Comparison of ENCODE assay signal across 1 cellular context in the genomic region with DNA sequence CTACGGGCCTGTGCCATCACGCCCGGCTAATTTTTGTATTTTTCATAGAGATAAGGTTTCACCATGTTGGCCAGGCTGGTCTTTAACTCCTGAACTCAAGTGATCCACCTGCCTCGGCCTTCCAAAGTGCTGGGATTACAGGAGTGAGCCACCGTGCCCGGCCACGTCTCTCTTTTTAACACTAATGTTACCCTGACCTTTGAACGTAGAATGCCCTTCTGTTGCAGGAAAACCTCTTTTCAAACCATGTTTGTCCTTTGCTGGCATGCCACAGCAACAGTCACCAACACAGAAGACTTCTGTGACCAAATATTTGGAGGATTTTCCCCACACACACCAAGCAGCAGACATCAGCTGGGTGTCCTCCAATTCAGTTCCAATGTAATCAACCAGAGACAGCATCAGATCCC.
A peak's percentile ranks its signal among the peaks of the same experiment; 100 is the strongest.
TF ChIP-seq lines count a peak whose summit lies in the region.

No MANE protein-coding gene starts in this region.

TF ChIP-seq in HepG2, 621 proteins besides CTCF, POLR2A, EP300 and RAD21 (continued from another document and continues in another):
- TF ChIP-seq, protein P1, sequence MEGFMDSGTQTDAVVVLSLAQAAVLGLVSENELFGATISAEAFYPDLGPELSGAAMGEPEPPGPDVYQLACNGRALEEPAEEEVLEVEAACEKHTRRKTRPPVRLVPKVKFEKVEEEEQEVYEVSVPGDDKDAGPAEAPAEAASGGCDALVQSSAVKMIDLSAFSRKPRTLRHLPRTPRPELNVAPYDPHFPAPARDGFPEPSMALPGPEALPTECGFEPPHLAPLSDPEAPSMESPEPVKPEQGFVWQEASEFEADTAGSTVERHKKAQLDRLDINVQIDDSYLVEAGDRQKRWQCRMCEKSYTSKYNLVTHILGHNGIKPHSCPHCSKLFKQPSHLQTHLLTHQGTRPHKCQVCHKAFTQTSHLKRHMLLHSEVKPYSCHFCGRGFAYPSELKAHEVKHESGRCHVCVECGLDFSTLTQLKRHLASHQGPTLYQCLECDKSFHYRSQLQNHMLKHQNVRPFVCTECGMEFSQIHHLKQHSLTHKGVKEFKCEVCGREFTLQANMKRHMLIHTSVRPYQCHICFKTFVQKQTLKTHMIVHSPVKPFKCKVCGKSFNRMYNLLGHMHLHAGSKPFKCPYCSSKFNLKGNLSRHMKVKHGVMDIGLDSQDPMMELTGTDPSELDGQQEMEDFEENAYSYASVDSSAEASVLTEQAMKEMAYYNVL (CRISPR knock-in tag; IDR thresholded peaks at IDR 0.05; ENCODE audit: borderline replicate concordance) = peak; percentile 45; the same call in 1 of the 2 replicates
- TF ChIP-seq, protein P2, sequence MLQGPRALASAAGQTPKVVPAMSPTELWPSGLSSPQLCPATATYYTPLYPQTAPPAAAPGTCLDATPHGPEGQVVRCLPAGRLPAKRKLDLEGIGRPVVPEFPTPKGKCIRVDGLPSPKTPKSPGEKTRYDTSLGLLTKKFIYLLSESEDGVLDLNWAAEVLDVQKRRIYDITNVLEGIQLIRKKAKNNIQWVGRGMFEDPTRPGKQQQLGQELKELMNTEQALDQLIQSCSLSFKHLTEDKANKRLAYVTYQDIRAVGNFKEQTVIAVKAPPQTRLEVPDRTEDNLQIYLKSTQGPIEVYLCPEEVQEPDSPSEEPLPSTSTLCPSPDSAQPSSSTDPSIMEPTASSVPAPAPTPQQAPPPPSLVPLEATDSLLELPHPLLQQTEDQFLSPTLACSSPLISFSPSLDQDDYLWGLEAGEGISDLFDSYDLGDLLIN (CRISPR knock-in tag; IDR thresholded peaks at IDR 0.05; ENCODE audit: borderline replicate concordance) = 0 out of 2 replicates have a peak, but pooled peaks have one; percentile 6
- TF ChIP-seq, protein P3, sequence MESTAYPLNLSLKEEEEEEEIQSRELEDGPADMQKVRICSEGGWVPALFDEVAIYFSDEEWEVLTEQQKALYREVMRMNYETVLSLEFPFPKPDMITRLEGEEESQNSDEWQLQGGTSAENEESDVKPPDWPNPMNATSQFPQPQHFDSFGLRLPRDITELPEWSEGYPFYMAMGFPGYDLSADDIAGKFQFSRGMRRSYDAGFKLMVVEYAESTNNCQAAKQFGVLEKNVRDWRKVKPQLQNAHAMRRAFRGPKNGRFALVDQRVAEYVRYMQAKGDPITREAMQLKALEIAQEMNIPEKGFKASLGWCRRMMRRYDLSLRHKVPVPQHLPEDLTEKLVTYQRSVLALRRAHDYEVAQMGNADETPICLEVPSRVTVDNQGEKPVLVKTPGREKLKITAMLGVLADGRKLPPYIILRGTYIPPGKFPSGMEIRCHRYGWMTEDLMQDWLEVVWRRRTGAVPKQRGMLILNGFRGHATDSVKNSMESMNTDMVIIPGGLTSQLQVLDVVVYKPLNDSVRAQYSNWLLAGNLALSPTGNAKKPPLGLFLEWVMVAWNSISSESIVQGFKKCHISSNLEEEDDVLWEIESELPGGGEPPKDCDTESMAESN (CRISPR knock-in tag; conservative IDR thresholded peaks at IDR 0.05) = no peak
- TF ChIP-seq CENPX (CRISPR knock-in tag; IDR thresholded peaks at IDR 0.05) (no peak), FOXK2 (IDR thresholded peaks at IDR 0.05) (0 out of 2 replicates have a peak, but pooled peaks have one; percentile 40), HMG20A (CRISPR knock-in tag; IDR thresholded peaks at IDR 0.05; ENCODE audit: borderline replicate concordance) (peak; percentile 26; the same call in 1 of the 2 replicates), ASH2L (IDR thresholded peaks at IDR 0.05; ENCODE audit: insufficient read length, low read depth, low read length) (peak; percentile 33), SAFB2 (CRISPR knock-in tag; IDR thresholded peaks at IDR 0.05; ENCODE audit: borderline replicate concordance, low read depth) (0 out of 2 replicates have a peak, but pooled peaks have one; percentile 17), HOXA3 (CRISPR knock-in tag; IDR thresholded peaks at IDR 0.05) (peak; percentile 44; the same call in 1 of the 2 replicates), HOXA5 (CRISPR knock-in tag; IDR thresholded peaks at IDR 0.05) (0 out of 2 replicates have a peak, but pooled peaks have one; percentile 40), NFYC (CRISPR knock-in tag; IDR thresholded peaks at IDR 0.05) (no peak), SAP130 (CRISPR knock-in tag; IDR thresholded peaks at IDR 0.05; ENCODE audit: low read depth) (peak; percentile 73), RNF2 (conservative IDR thresholded peaks at IDR 0.05; ENCODE audit: low read depth) (0 out of 2 replicates have a peak, but pooled peaks have one; percentile 48), SALL1 (CRISPR knock-in tag; IDR thresholded peaks at IDR 0.05) (peak; percentile 54), ZNF10 (CRISPR knock-in tag; IDR thresholded peaks at IDR 0.05; ENCODE audit: borderline replicate concordance, low read depth) (no peak), ZNF788 (CRISPR knock-in tag; IDR thresholded peaks at IDR 0.05; ENCODE audit: borderline replicate concordance) (0 out of 2 replicates have a peak, but pooled peaks have one; percentile 31), MXI1 (IDR thresholded peaks at IDR 0.05; ENCODE audit: borderline replicate concordance, low read depth, low read length) (peak; percentile 33; the same call in 1 of the 3 replicates), ZNF264 (CRISPR knock-in tag; IDR thresholded peaks at IDR 0.05) (peak; percentile 26; the same call in 1 of the 2 replicates), RFX1 (IDR thresholded peaks at IDR 0.05) (peak; percentile 84), RARA (CRISPR knock-in tag; IDR thresholded peaks at IDR 0.05) (peak; percentile 82), SRSF9 (IDR thresholded peaks at IDR 0.05; ENCODE audit: borderline replicate concordance, insufficient read depth, low read depth, low read length, poor library complexity, severe bottlenecking) (no peak)
- TF ChIP-seq, protein P4, sequence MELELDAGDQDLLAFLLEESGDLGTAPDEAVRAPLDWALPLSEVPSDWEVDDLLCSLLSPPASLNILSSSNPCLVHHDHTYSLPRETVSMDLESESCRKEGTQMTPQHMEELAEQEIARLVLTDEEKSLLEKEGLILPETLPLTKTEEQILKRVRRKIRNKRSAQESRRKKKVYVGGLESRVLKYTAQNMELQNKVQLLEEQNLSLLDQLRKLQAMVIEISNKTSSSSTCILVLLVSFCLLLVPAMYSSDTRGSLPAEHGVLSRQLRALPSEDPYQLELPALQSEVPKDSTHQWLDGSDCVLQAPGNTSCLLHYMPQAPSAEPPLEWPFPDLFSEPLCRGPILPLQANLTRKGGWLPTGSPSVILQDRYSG (CRISPR knock-in tag; IDR thresholded peaks at IDR 0.05) = no peak
- TF ChIP-seq, protein P5, sequence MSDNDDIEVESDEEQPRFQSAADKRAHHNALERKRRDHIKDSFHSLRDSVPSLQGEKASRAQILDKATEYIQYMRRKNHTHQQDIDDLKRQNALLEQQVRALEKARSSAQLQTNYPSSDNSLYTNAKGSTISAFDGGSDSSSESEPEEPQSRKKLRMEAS (IDR thresholded peaks at IDR 0.05) = peak; percentile 34; the same call in 1 of the 2 replicates
- TF ChIP-seq, protein P6, sequence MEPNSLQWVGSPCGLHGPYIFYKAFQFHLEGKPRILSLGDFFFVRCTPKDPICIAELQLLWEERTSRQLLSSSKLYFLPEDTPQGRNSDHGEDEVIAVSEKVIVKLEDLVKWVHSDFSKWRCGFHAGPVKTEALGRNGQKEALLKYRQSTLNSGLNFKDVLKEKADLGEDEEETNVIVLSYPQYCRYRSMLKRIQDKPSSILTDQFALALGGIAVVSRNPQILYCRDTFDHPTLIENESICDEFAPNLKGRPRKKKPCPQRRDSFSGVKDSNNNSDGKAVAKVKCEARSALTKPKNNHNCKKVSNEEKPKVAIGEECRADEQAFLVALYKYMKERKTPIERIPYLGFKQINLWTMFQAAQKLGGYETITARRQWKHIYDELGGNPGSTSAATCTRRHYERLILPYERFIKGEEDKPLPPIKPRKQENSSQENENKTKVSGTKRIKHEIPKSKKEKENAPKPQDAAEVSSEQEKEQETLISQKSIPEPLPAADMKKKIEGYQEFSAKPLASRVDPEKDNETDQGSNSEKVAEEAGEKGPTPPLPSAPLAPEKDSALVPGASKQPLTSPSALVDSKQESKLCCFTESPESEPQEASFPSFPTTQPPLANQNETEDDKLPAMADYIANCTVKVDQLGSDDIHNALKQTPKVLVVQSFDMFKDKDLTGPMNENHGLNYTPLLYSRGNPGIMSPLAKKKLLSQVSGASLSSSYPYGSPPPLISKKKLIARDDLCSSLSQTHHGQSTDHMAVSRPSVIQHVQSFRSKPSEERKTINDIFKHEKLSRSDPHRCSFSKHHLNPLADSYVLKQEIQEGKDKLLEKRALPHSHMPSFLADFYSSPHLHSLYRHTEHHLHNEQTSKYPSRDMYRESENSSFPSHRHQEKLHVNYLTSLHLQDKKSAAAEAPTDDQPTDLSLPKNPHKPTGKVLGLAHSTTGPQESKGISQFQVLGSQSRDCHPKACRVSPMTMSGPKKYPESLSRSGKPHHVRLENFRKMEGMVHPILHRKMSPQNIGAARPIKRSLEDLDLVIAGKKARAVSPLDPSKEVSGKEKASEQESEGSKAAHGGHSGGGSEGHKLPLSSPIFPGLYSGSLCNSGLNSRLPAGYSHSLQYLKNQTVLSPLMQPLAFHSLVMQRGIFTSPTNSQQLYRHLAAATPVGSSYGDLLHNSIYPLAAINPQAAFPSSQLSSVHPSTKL (CRISPR knock-in tag; IDR thresholded peaks at IDR 0.05) = peak; percentile 75; the same call in 1 of the 2 replicates
- TF ChIP-seq, protein P7, sequence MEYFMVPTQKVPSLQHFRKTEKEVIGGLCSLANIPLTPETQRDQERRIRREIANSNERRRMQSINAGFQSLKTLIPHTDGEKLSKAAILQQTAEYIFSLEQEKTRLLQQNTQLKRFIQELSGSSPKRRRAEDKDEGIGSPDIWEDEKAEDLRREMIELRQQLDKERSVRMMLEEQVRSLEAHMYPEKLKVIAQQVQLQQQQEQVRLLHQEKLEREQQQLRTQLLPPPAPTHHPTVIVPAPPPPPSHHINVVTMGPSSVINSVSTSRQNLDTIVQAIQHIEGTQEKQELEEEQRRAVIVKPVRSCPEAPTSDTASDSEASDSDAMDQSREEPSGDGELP (IDR thresholded peaks at IDR 0.05; ENCODE audit: borderline replicate concordance, low read depth) = peak; percentile 75; the same call in 1 of the 2 replicates
- TF ChIP-seq, protein P8, sequence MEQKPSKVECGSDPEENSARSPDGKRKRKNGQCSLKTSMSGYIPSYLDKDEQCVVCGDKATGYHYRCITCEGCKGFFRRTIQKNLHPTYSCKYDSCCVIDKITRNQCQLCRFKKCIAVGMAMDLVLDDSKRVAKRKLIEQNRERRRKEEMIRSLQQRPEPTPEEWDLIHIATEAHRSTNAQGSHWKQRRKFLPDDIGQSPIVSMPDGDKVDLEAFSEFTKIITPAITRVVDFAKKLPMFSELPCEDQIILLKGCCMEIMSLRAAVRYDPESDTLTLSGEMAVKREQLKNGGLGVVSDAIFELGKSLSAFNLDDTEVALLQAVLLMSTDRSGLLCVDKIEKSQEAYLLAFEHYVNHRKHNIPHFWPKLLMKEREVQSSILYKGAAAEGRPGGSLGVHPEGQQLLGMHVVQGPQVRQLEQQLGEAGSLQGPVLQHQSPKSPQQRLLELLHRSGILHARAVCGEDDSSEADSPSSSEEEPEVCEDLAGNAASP (CRISPR knock-in tag; IDR thresholded peaks at IDR 0.05; ENCODE audit: borderline replicate concordance) = 0 out of 2 replicates have a peak, but pooled peaks have one; percentile 24
- TF ChIP-seq, protein P9, sequence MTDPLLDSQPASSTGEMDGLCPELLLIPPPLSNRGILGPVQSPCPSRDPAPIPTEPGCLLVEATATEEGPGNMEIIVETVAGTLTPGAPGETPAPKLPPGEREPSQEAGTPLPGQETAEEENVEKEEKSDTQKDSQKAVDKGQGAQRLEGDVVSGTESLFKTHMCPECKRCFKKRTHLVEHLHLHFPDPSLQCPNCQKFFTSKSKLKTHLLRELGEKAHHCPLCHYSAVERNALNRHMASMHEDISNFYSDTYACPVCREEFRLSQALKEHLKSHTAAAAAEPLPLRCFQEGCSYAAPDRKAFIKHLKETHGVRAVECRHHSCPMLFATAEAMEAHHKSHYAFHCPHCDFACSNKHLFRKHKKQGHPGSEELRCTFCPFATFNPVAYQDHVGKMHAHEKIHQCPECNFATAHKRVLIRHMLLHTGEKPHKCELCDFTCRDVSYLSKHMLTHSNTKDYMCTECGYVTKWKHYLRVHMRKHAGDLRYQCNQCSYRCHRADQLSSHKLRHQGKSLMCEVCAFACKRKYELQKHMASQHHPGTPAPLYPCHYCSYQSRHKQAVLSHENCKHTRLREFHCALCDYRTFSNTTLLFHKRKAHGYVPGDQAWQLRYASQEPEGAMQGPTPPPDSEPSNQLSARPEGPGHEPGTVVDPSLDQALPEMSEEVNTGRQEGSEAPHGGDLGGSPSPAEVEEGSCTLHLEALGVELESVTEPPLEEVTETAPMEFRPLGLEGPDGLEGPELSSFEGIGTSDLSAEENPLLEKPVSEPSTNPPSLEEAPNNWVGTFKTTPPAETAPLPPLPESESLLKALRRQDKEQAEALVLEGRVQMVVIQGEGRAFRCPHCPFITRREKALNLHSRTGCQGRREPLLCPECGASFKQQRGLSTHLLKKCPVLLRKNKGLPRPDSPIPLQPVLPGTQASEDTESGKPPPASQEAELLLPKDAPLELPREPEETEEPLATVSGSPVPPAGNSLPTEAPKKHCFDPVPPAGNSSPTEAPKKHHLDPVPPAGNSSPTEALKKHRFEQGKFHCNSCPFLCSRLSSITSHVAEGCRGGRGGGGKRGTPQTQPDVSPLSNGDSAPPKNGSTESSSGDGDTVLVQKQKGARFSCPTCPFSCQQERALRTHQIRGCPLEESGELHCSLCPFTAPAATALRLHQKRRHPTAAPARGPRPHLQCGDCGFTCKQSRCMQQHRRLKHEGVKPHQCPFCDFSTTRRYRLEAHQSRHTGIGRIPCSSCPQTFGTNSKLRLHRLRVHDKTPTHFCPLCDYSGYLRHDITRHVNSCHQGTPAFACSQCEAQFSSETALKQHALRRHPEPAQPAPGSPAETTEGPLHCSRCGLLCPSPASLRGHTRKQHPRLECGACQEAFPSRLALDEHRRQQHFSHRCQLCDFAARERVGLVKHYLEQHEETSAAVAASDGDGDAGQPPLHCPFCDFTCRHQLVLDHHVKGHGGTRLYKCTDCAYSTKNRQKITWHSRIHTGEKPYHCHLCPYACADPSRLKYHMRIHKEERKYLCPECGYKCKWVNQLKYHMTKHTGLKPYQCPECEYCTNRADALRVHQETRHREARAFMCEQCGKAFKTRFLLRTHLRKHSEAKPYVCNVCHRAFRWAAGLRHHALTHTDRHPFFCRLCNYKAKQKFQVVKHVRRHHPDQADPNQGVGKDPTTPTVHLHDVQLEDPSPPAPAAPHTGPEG (CRISPR knock-in tag; IDR thresholded peaks at IDR 0.05) = peak; percentile 27; the same call in 1 of the 2 replicates
- TF ChIP-seq, protein P10, sequence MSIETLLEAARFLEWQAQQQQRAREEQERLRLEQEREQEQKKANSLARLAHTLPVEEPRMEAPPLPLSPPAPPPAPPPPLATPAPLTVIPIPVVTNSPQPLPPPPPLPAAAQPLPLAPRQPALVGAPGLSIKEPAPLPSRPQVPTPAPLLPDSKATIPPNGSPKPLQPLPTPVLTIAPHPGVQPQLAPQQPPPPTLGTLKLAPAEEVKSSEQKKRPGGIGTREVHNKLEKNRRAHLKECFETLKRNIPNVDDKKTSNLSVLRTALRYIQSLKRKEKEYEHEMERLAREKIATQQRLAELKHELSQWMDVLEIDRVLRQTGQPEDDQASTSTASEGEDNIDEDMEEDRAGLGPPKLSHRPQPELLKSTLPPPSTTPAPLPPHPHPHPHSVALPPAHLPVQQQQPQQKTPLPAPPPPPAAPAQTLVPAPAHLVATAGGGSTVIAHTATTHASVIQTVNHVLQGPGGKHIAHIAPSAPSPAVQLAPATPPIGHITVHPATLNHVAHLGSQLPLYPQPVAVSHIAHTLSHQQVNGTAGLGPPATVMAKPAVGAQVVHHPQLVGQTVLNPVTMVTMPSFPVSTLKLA (IDR thresholded peaks at IDR 0.05) = no peak
- TF ChIP-seq, protein P11, sequence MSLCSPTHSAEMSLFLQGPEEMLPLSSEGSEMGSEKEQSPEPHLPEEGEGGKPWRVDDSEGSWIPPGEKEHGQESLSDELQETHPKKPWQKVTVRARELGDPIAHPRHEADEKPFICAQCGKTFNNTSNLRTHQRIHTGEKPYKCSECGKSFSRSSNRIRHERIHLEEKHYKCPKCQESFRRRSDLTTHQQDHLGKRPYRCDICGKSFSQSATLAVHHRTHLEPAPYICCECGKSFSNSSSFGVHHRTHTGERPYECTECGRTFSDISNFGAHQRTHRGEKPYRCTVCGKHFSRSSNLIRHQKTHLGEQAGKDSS (CRISPR knock-in tag; IDR thresholded peaks at IDR 0.05; ENCODE audit: borderline replicate concordance, low read depth) = peak; percentile 61; the same call in 1 of the 2 replicates
